8 cellular contexts compared by ENCODE assay signal in the genomic region with DNA sequence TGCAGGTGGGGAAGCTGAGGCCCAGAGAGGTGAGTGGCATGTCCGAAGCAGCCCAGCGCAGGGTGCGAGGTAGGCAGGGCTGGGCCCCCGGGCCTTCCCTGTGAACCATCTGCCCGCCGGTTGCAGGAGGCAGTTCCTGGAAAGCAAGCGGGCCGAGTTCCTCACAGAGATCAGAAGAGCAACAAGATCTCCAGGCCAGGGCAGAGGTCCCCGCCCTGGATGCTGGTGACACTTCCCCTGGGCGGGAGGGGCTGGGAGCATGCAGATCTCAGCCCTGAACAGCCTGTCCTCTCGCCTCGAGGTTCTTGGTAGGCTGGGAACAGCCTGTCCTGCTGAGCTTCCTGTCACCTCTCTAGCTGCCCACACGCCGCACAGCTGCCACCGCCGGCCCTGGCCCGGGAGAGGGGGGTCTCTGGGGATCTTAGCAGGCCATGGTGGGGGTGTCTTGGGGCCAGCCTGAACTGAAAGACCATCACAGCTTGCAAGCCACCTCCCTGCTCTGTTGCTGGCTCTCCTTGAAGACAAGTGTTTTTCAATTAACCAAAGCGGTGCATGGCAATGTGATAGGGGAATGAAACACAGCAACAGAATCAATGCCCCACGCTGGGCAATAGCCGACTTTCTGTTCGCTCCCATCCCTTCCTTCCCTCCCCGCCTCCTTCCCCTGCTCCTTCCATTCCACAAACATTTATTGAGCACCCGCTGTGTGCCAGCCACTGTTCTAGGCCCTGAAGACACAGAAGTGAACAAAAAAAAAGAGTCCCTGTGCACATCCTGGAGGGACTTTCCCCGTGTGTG. TPM values are rescaled to one million over a fixed set of nuclear protein-coding genes. Genes with fewer than 3 reads are reported as not detected.
DNase-seq lines count a peak whose midpoint lies in the region; ATAC-seq and TF ChIP-seq lines count a peak whose summit lies in the region.

No MANE protein-coding gene starts in this region.

- DNase-seq in KG1 (lab: John Stamatoyannopoulos, UW) (peak; percentile 43), glutamatergic neuron (peak; percentile 69), RWPE1 (ENCODE audit: low spot score) (no peak), NCI-H1417 treated with DMSO at 0.1 percent for 48 hours (lab: John Stamatoyannopoulos, UW) (no peak)
- DNase-seq in activated CD8-positive, alpha-beta T cell treated with anti-CD3 and anti-CD28 coated beads for 36 hours, result peak; percentile 91
- peak in 2 of 3 donors; percentile 63 to 75 for DNase-seq in stimulated activated CD4-positive, alpha-beta T cell treated with anti-CD3 and anti-CD28 coated beads, Interleukin-12 subunit alpha, Interleukin-12 subunit beta, amount 100 ng/mL, for 48 hours (ENCODE audit: low read depth in 2 of 3, low spot score in 1 of 3)

- H3K27ac ChIP-seq in RWPE1, result no peak overlapping the region

- H3K9me3 Mint-ChIP-seq in activated CD8-positive, alpha-beta T cell treated with anti-CD3 and anti-CD28 coated beads for 36 hours, result peaks cover under 1% of the 10 kb centered on the region
- H3K9me3 Mint-ChIP-seq in glutamatergic neuron (ENCODE audit: unreplicated experiment), result peaks cover 2% of the 10 kb centered on the region

- peak overlapping the region; percentile 98 for H3K27ac Mint-ChIP-seq in activated CD8-positive, alpha-beta T cell treated with anti-CD3 and anti-CD28 coated beads for 36 hours
- peak overlapping the region; percentile 71 for H3K27ac Mint-ChIP-seq in glutamatergic neuron (ENCODE audit: unreplicated experiment)

- TF ChIP-seq CTCF in activated CD8-positive, alpha-beta T cell treated with anti-CD3 and anti-CD28 coated beads for 36 hours (IDR thresholded peaks at IDR 0.05), result no peak
- no peak for TF ChIP-seq CTCF in glutamatergic neuron (IDR thresholded peaks at IDR 0.05; ENCODE audit: partially characterized antibody, unreplicated experiment)
- no peak for TF ChIP-seq CTCF in RWPE1 (conservative IDR thresholded peaks at IDR 0.05; ENCODE audit: low read depth)

- H3K4me1 Mint-ChIP-seq in activated CD8-positive, alpha-beta T cell treated with anti-CD3 and anti-CD28 coated beads for 36 hours (ENCODE audit: low read depth), result peaks cover 55% of the 10 kb centered on the region
- peaks cover 3% of the 10 kb centered on the region for H3K4me1 Mint-ChIP-seq in glutamatergic neuron (ENCODE audit: low read depth, unreplicated experiment)

- H3K4me3 Mint-ChIP-seq in activated CD8-positive, alpha-beta T cell treated with anti-CD3 and anti-CD28 coated beads for 36 hours, result peak overlapping the region; percentile 63
- H3K4me3 Mint-ChIP-seq in glutamatergic neuron (ENCODE audit: unreplicated experiment), result peak overlapping the region; percentile 38

- intact Hi-C loops in activated CD8-positive, alpha-beta T cell treated with anti-CD3 and anti-CD28 coated beads for 36 hours (cut with micrococcal nuclease), result loop anchor here (2.0 kb wide), 1 partner anchor 63 kb away; no protein-coding TSS in a partner anchor

- ATAC-seq in GM18907 (IDR thresholded peaks at IDR 0.05; ENCODE audit: unreplicated experiment) (peak; percentile 50), HG02571 (IDR thresholded peaks at IDR 0.05; ENCODE audit: unreplicated experiment) (no peak)
- peak; percentile 65 for ATAC-seq in activated CD8-positive, alpha-beta T cell treated with anti-CD3 and anti-CD28 coated beads for 36 hours

- H3K27me3 Mint-ChIP-seq in activated CD8-positive, alpha-beta T cell treated with anti-CD3 and anti-CD28 coated beads for 36 hours, result no peaks in the 10 kb centered on the region
- H3K27me3 Mint-ChIP-seq in glutamatergic neuron (ENCODE audit: unreplicated experiment), result peaks cover 8% of the 10 kb centered on the region

- CTCF ChIA-PET in activated CD8-positive, alpha-beta T cell treated with anti-CD3 and anti-CD28 coated beads for 36 hours (lab: Charles Lee), result interaction anchor here (1.0 to 3.5 kb wide), 16 partner anchors 9 to 276 kb away, joined by 3 to 21 read pairs (median 5); a partner anchor contains a TSS
- CTCF ChIA-PET in RWPE1 (lab: Yijun Ruan, JAX), result no interaction called here

- no peaks in the 10 kb centered on the region for H3K36me3 Mint-ChIP-seq in activated CD8-positive, alpha-beta T cell treated with anti-CD3 and anti-CD28 coated beads for 36 hours (ENCODE audit: low read depth)
- no peaks in the 10 kb centered on the region for H3K36me3 Mint-ChIP-seq in glutamatergic neuron (ENCODE audit: unreplicated experiment)

- POLR2A ChIA-PET in activated CD8-positive, alpha-beta T cell treated with anti-CD3 and anti-CD28 coated beads for 36 hours (lab: Charles Lee), result interaction anchor here (0.5 to 6.3 kb wide), 36 partner anchors 8 to 260 kb away, joined by 3 to 146 read pairs (median 4); a partner anchor contains a TSS
- POLR2A ChIA-PET in RWPE1 (lab: Yijun Ruan, JAX; ENCODE audit: low non-redundant PET), result no interaction called here

RNA-seq across cellular contexts. Expression of a gene that starts 31.7 kb away (rescaled TPM):
- 10 to 100 TPM; 75.7 to 75.8 TPM for total RNA-seq in activated CD8-positive, alpha-beta T cell treated with anti-CD3 and anti-CD28 coated beads for 36 hours
- total RNA-seq in glutamatergic neuron (ENCODE audit: unreplicated experiment), result 11.1 TPM

RNA-seq across cellular contexts. Expression of a gene that starts 44.8 kb away (rescaled TPM):
- total RNA-seq in activated CD8-positive, alpha-beta T cell treated with anti-CD3 and anti-CD28 coated beads for 36 hours, result not detected
- total RNA-seq in glutamatergic neuron (ENCODE audit: unreplicated experiment), result not detected

RNA-seq across cellular contexts. Expression of a gene that starts 49.1 kb away (rescaled TPM):
- total RNA-seq in activated CD8-positive, alpha-beta T cell treated with anti-CD3 and anti-CD28 coated beads for 36 hours, result not detected
- not detected for total RNA-seq in glutamatergic neuron (ENCODE audit: unreplicated experiment)

RNA-seq across cellular contexts. Expression of a gene that starts 52.0 kb away (rescaled TPM):
- total RNA-seq in activated CD8-positive, alpha-beta T cell treated with anti-CD3 and anti-CD28 coated beads for 36 hours, result not detected
- total RNA-seq in glutamatergic neuron (ENCODE audit: unreplicated experiment), result not detected

RNA-seq across cellular contexts. Expression of a gene that starts 56.8 kb away (rescaled TPM):
- total RNA-seq in activated CD8-positive, alpha-beta T cell treated with anti-CD3 and anti-CD28 coated beads for 36 hours, result not detected
- not detected for total RNA-seq in glutamatergic neuron (ENCODE audit: unreplicated experiment)

Comparison
In these comparisons a context has a peak if more than half of its experiments do, and no peak if none do; other contexts are left out.
1. DNase-seq: peak in KG1 (single experiment), activated CD8-positive, alpha-beta T cell treated with anti-CD3 and anti-CD28 coated beads for 36 hours (single experiment), glutamatergic neuron (single experiment) and stimulated activated CD4-positive, alpha-beta T cell treated with anti-CD3 and anti-CD28 coated beads, Interleukin-12 subunit alpha, Interleukin-12 subunit beta, amount 100 ng/mL, for 48 hours (2 of 3); none in RWPE1 (single experiment) and NCI-H1417 treated with DMSO at 0.1 percent for 48 hours (single experiment).